8 cellular contexts compared by ENCODE assay signal in genomic region chr19:2170987-2171348, GRCh38. TPM values are rescaled to one million over a fixed set of nuclear protein-coding genes. Genes with fewer than 3 reads are reported as not detected.
DNase-seq lines count a peak whose midpoint lies in the region; ATAC-seq and TF ChIP-seq lines count a peak whose summit lies in the region.

No MANE protein-coding gene starts in this region.

- no peak for TF ChIP-seq RAD21 in liver (IDR thresholded peaks at IDR 0.05)

- no peak for TF ChIP-seq EP300 in upper lobe of left lung (IDR thresholded peaks at IDR 0.05)

- peaks cover 98% of the 10 kb centered on the region for H3K79me2 ChIP-seq in SU-DHL-6 (ENCODE audit: insufficient read depth, low read length)

- H3K36me3 ChIP-seq in heart left ventricle (peaks cover 0 to 5% (median 0%) of the 10 kb centered on the region in 9 donors), SU-DHL-6 (ENCODE audit: low read length) (no peaks in the 10 kb centered on the region), liver (ENCODE audit: control insufficient read depth in 4 of 4, insufficient read depth in 3 of 4, low read depth in 1 of 4, low read length in 3 of 4) (peaks cover 0 to 3% (median 0%) of the 10 kb centered on the region in 4 donors), upper lobe of left lung (peaks cover 0 to 7% (median 0%) of the 10 kb centered on the region in 4 donors)

- intact Hi-C loops in heart left ventricle (cut with DNase I) (loop anchor here in 2 of 10 donors (2.0 to 5.0 kb wide), 2 partner anchors 14 to 101 kb away; no protein-coding TSS in a partner anchor), Right ventricle myocardium inferior (cut with DNase I) (no loop called here)

- H2AFZ ChIP-seq in SU-DHL-6 (ENCODE audit: low read depth, low read length, severe bottlenecking), result no peak overlapping the region

- H3K4me1 ChIP-seq in heart left ventricle, result peaks cover 33 to 79% (median 70%) of the 10 kb centered on the region in 12 donors
- H3K4me1 ChIP-seq in liver (ENCODE audit: control insufficient read depth in 4 of 4, insufficient read depth in 4 of 4, low read length in 3 of 4), result peaks cover 21 to 67% (median 48%) of the 10 kb centered on the region in 4 donors
- peaks cover 60 to 74% (median 66%) of the 10 kb centered on the region in 4 donors for H3K4me1 ChIP-seq in upper lobe of left lung

- H3K27me3 ChIP-seq in heart left ventricle (no peaks in the 10 kb centered on the region), SU-DHL-6 (ENCODE audit: low read length) (no peaks in the 10 kb centered on the region), liver (ENCODE audit: control insufficient read depth in 4 of 4, insufficient read depth in 4 of 4, low read length in 3 of 4) (no peaks in the 10 kb centered on the region), upper lobe of left lung (no peaks in the 10 kb centered on the region)

- H3K9ac ChIP-seq in SU-DHL-6 (ENCODE audit: low read length), result no peak overlapping the region
- no peak overlapping the region for H3K9ac ChIP-seq in liver (ENCODE audit: low read depth in 1 of 2, low read length in 2 of 2)

- no peak for TF ChIP-seq POLR2A in heart left ventricle (IDR thresholded peaks at IDR 0.05)
- no peak for TF ChIP-seq POLR2A in upper lobe of left lung (IDR thresholded peaks at IDR 0.05)

- DNase-seq in heart left ventricle (no peak), Right ventricle myocardium inferior (ENCODE audit: missing footprints) (no peak), upper lobe of left lung (no peak), NCI-H146 treated with DMSO at 0.1 percent for 48 hours (lab: John Stamatoyannopoulos, UW; ENCODE audit: unreplicated experiment) (no peak), iPS-NIHi11 (ENCODE audit: low spot score) (no peak)

- H3F3A ChIP-seq in SU-DHL-6 (ENCODE audit: insufficient read depth), result peaks cover 10% of the 10 kb centered on the region

- H4K20me1 ChIP-seq in SU-DHL-6 (ENCODE audit: low read depth, low read length), result peaks cover 32% of the 10 kb centered on the region; the same call in 1 of the 2 replicates

- H3K4me2 ChIP-seq in SU-DHL-6 (ENCODE audit: low read depth, low read length, poor library complexity, severe bottlenecking), result peak overlapping the region; percentile 40

- TF ChIP-seq CTCF in heart left ventricle (IDR thresholded peaks at IDR 0.05) (no peak), SU-DHL-6 (IDR thresholded peaks at IDR 0.05; ENCODE audit: insufficient read depth, low read length, poor library complexity, severe bottlenecking) (no peak), liver (IDR thresholded peaks at IDR 0.05; ENCODE audit: low read depth, low read length, missing input control) (no peak), upper lobe of left lung (IDR thresholded peaks at IDR 0.05) (no peak)

- H3K9me3 ChIP-seq in heart left ventricle, result no peaks in the 10 kb centered on the region
- no peaks in the 10 kb centered on the region for H3K9me3 ChIP-seq in SU-DHL-6 (ENCODE audit: insufficient read depth, low read length)
- H3K9me3 ChIP-seq in liver (ENCODE audit: control insufficient read depth in 4 of 4, low read length in 3 of 4), result no peaks in the 10 kb centered on the region
- H3K9me3 ChIP-seq in upper lobe of left lung, result no peaks in the 10 kb centered on the region

- 71 to 75% (median 74%) methylated on average over 5 of the region's 5 CpGs for WGBS in heart left ventricle, 4 donors
- 79% methylated on average over 5 of the region's 5 CpGs for WGBS in liver
- 81 to 84% methylated on average over 5 of the region's 5 CpGs for WGBS in upper lobe of left lung, 2 donors

- H3K9me2 ChIP-seq in SU-DHL-6 (replicated peaks; ENCODE audit: insufficient read depth, low read length), result no peaks in the 10 kb centered on the region

- peak overlapping the region in 10 of 12 donors; percentile 1 to 98 (median 32) for H3K27ac ChIP-seq in heart left ventricle
- H3K27ac ChIP-seq in SU-DHL-6 (ENCODE audit: low read depth, low read length), result peak overlapping the region; percentile 34; the same call in 1 of the 2 replicates
- peak overlapping the region; percentile 43 to 98 for H3K27ac ChIP-seq in liver (ENCODE audit: low read depth in 1 of 2, low read length in 2 of 2)
- H3K27ac ChIP-seq in upper lobe of left lung, result peak overlapping the region; percentile 52 to 99 (median 70)

- no peak overlapping the region for H3K4me3 ChIP-seq in heart left ventricle
- no peak overlapping the region for H3K4me3 ChIP-seq in SU-DHL-6 (ENCODE audit: insufficient read depth, low read length, poor library complexity, severe bottlenecking)
- no peak overlapping the region for H3K4me3 ChIP-seq in liver (ENCODE audit: low read depth in 1 of 3, low read length in 3 of 3)
- no peak overlapping the region for H3K4me3 ChIP-seq in upper lobe of left lung

- ATAC-seq in heart left ventricle (no peak), Right ventricle myocardium inferior (no peak), upper lobe of left lung (ENCODE audit: low FRiP score in 2 of 2) (no peak), GM21447 (IDR thresholded peaks at IDR 0.05; ENCODE audit: unreplicated experiment) (no peak)

TF ChIP-seq in liver, 16 proteins besides CTCF, POLR2A, EP300 and RAD21:
- no peak for TF ChIP-seq ZBTB33 (IDR thresholded peaks at IDR 0.05)
- TF ChIP-seq FOXA1 (IDR thresholded peaks at IDR 0.05), result no peak
- TF ChIP-seq HNF4A (conservative IDR thresholded peaks at IDR 0.05), result no peak

RNA-seq across cellular contexts. Expression of gene DOT1L, which starts 7.2 kb away (rescaled TPM):
- total RNA-seq in heart left ventricle, result 10 to 100 TPM in 6 of 9 donors, 1 to 10 TPM in 3; 5.2 to 24.0 (median 10.8) TPM
- 10 to 100 TPM in 1 of 2 donors, 1 to 10 TPM in 1; 5.7 to 22.4 TPM for polyA plus RNA-seq in heart left ventricle
- 9.7 TPM for total RNA-seq in Right ventricle myocardium inferior
- 1 to 10 TPM; 6.7 to 9.9 TPM for total RNA-seq in liver
- 1 to 10 TPM; 3.4 to 6.9 TPM for polyA plus RNA-seq in liver
- 100 to 1,000 TPM in 1 of 6 donors, 10 to 100 TPM in 5; 30.3 to 104 (median 37.2) TPM for total RNA-seq in upper lobe of left lung

RNA-seq across cellular contexts. Expression of gene AP3D1, which starts 19.6 kb away (rescaled TPM):
- 100 to 1,000 TPM in 5 of 9 donors, 10 to 100 TPM in 4; 63.1 to 116 (median 103) TPM for total RNA-seq in heart left ventricle
- polyA plus RNA-seq in heart left ventricle, result 100 to 1,000 TPM in 1 of 2 donors, 10 to 100 TPM in 1; 66.3 to 124 TPM
- total RNA-seq in Right ventricle myocardium inferior, result 71.8 TPM
- total RNA-seq in liver, result 10 to 100 TPM; 42.6 to 76.6 TPM
- 10 to 100 TPM; 21.7 to 79.8 TPM for polyA plus RNA-seq in liver
- 100 to 1,000 TPM in 5 of 6 donors, 10 to 100 TPM in 1; 73.5 to 180 (median 115) TPM for total RNA-seq in upper lobe of left lung
